ENCODE assay signal across 8 cellular contexts in genomic region chr10:101817542-101818118, GRCh38. TPM values are rescaled to one million over a fixed set of nuclear protein-coding genes. Genes with fewer than 3 reads are reported as not detected.
DNase-seq lines count a peak whose midpoint lies in the region; ATAC-seq and TF ChIP-seq lines count a peak whose summit lies in the region.

No MANE protein-coding gene starts in this region.

- POLR2A ChIA-PET in CD8-positive, alpha-beta T cell (lab: Charles Lee): interaction anchor here (0.7 to 6.8 kb wide), 17 partner anchors 9 to 1375 kb away, joined by 3 to 64 read pairs (median 4); partner anchors contain the start of genes ARMH3, NOLC1 and NPM3

- H3K18ac ChIP-seq in neuronal stem cell (ENCODE audit: low read length): peak overlapping the region; percentile 93

- no peak overlapping the region for H2BK15ac ChIP-seq in neuronal stem cell (ENCODE audit: low read length)

- H3K4me1 Mint-ChIP-seq in CD8-positive, alpha-beta T cell (ENCODE audit: low read depth): peaks cover 57% of the 10 kb centered on the region

- H3K4me3 Mint-ChIP-seq in CD8-positive, alpha-beta T cell: peak overlapping the region; percentile 98

- peak overlapping the region; percentile 50 for H3K23ac ChIP-seq in neuronal stem cell (ENCODE audit: low read depth, low read length, poor library complexity)

- no peak overlapping the region for H4K8ac ChIP-seq in neuronal stem cell (ENCODE audit: low read depth, low read length)

- H3K4me1 ChIP-seq in CD8-positive, alpha-beta T cell (ENCODE audit: insufficient read depth, low read length): peaks cover 38% of the 10 kb centered on the region
- peaks cover 2 to 10% of the 10 kb centered on the region in 2 donors for H3K4me1 ChIP-seq in neuronal stem cell (ENCODE audit: control insufficient read depth in 2 of 2, insufficient read depth in 1 of 2, low read depth in 1 of 2, low read length in 2 of 2)

- peak; percentile 3 for ATAC-seq in CD8-positive, alpha-beta T cell
- peak; percentile 12 for ATAC-seq in GM21515 (IDR thresholded peaks at IDR 0.05; ENCODE audit: unreplicated experiment)
- peak; percentile 2 to 18 for ATAC-seq in activated naive CD4-positive, alpha-beta T cell treated with anti-CD3 and anti-CD28 coated beads, Interleukin-2, amount 50 U/mL, for 72 hours

- peak overlapping the region; percentile 51 for H3K4me2 ChIP-seq in neuronal stem cell (ENCODE audit: insufficient read depth, low read length, poor library complexity, severe bottlenecking)

- DNase-seq in CD8-positive, alpha-beta T cell: peak in 4 of 7 experiments; percentile 25 to 53 (median 48)
- peak; percentile 48 to 52 for DNase-seq in NCI-H524 (lab: John Stamatoyannopoulos, UW)
- DNase-seq in activated naive CD4-positive, alpha-beta T cell treated with anti-CD3 and anti-CD28 coated beads, Interleukin-2, amount 50 U/mL, for 72 hours (ENCODE audit: low spot score in 2 of 2): peak; percentile 39 to 70
- peak; percentile 69 for DNase-seq in globus pallidus (ENCODE audit: low spot score)
- DNase-seq in neuronal stem cell (ENCODE audit: low spot score): no peak
- DNase-seq in NCI-H2196 (lab: John Stamatoyannopoulos, UW; ENCODE audit: unreplicated experiment): no peak
- DNase-seq in NCI-H2081 treated with DMSO at 0.1 percent for 48 hours (lab: John Stamatoyannopoulos, UW): no peak

- H3K36me3 ChIP-seq in CD8-positive, alpha-beta T cell (ENCODE audit: insufficient read depth, low read length): peaks cover 11% of the 10 kb centered on the region
- peaks cover under 1 to 25% of the 10 kb centered on the region in 2 donors for H3K36me3 ChIP-seq in neuronal stem cell (replicated peaks in 1 of 2; ENCODE audit: control insufficient read depth in 2 of 2, insufficient read depth in 2 of 2, low read length in 2 of 2)

- TF ChIP-seq CTCF in CD8-positive, alpha-beta T cell (IDR thresholded peaks at IDR 0.05): no peak

- peak overlapping the region; percentile 74 for H2AFZ ChIP-seq in neuronal stem cell (ENCODE audit: low read length)

- no peak overlapping the region for H2BK12ac ChIP-seq in neuronal stem cell (ENCODE audit: low read length)

- CTCF ChIA-PET in CD8-positive, alpha-beta T cell (lab: Charles Lee): interaction anchor here (1.0 to 3.1 kb wide), 9 partner anchors 10 to 37 kb away, joined by 4 to 29 read pairs (median 8); partner anchors contain the start of gene NPM3

- H3K9me3 ChIP-seq in CD8-positive, alpha-beta T cell (ENCODE audit: low read length): no peaks in the 10 kb centered on the region
- H3K9me3 ChIP-seq in neuronal stem cell (replicated peaks in 1 of 2; ENCODE audit: control insufficient read depth in 2 of 2, insufficient read depth in 1 of 2, low read depth in 1 of 2, low read length in 2 of 2): no peaks in the 10 kb centered on the region

- H3K14ac ChIP-seq in neuronal stem cell (ENCODE audit: low read length): no peak overlapping the region

- peak overlapping the region; percentile 94 for H2BK5ac ChIP-seq in neuronal stem cell (ENCODE audit: low read length)

- no peaks in the 10 kb centered on the region for H3K27me3 Mint-ChIP-seq in CD8-positive, alpha-beta T cell (ENCODE audit: low read depth)

- no peaks in the 10 kb centered on the region for H3K79me1 ChIP-seq in neuronal stem cell (ENCODE audit: low read depth, low read length)

- H4K91ac ChIP-seq in neuronal stem cell (ENCODE audit: low read depth, low read length, poor library complexity): no peak overlapping the region

- peak overlapping the region; percentile 95 for H3K9ac ChIP-seq in neuronal stem cell (ENCODE audit: low read depth, low read length, poor library complexity)

- peaks cover 43% of the 10 kb centered on the region for H3K36me3 Mint-ChIP-seq in CD8-positive, alpha-beta T cell
- peaks cover 26 to 32% of the 10 kb centered on the region in 2 donors for H3K36me3 Mint-ChIP-seq in activated naive CD4-positive, alpha-beta T cell treated with anti-CD3 and anti-CD28 coated beads, Interleukin-2, amount 50 U/mL, for 72 hours

- no CpG with 5 or more reads among the region's 41 CpGs for WGBS in neuronal stem cell (ENCODE audit: extremely low coverage in 2 of 2, insufficient read length in 2 of 2, insufficient replicate concordance in 1 of 2), 2 donors

- intact Hi-C loops in CD8-positive, alpha-beta T cell (cut with DNase I, micrococcal nuclease): loop anchor here (1.0 to 10.0 kb wide), 13 partner anchors 13 to 827 kb away; partner anchors contain the start of genes ARMH3 (in 2 of the 2), NPM3 (in 2 of the 2), TRIM8 (in 2 of the 2) and ACTR1A (in 1 of the 2)

- peak overlapping the region; percentile 82 for H3K4me3 ChIP-seq in CD8-positive, alpha-beta T cell (ENCODE audit: low read depth, low read length)
- H3K4me3 ChIP-seq in neuronal stem cell (ENCODE audit: low read length in 2 of 2): peak overlapping the region; percentile 86 to 99

- peak overlapping the region; percentile 89 for H2AK5ac ChIP-seq in neuronal stem cell (ENCODE audit: low read depth, low read length)

- H3K4ac ChIP-seq in neuronal stem cell (ENCODE audit: low read length): no peak overlapping the region

- H2BK120ac ChIP-seq in neuronal stem cell (ENCODE audit: low read depth, low read length): no peak overlapping the region

- H3K9me3 Mint-ChIP-seq in CD8-positive, alpha-beta T cell: no peaks in the 10 kb centered on the region
- H3K9me3 Mint-ChIP-seq in activated naive CD4-positive, alpha-beta T cell treated with anti-CD3 and anti-CD28 coated beads, Interleukin-2, amount 50 U/mL, for 72 hours: no peaks in the 10 kb centered on the region

- H3K27me3 ChIP-seq in CD8-positive, alpha-beta T cell (ENCODE audit: insufficient read depth, low read length): no peaks in the 10 kb centered on the region
- H3K27me3 ChIP-seq in neuronal stem cell (ENCODE audit: control insufficient read depth in 3 of 3, insufficient read depth in 3 of 3, low read depth in 1 of 3, low read length in 3 of 3): no peaks in the 10 kb centered on the region

- peak overlapping the region; percentile 97 for H3K27ac Mint-ChIP-seq in CD8-positive, alpha-beta T cell
- peak overlapping the region; percentile 96 to 97 for H3K27ac Mint-ChIP-seq in activated naive CD4-positive, alpha-beta T cell treated with anti-CD3 and anti-CD28 coated beads, Interleukin-2, amount 50 U/mL, for 72 hours

- peak overlapping the region; percentile 90 for H3K27ac ChIP-seq in CD8-positive, alpha-beta T cell (ENCODE audit: low read depth, low read length)
- H3K27ac ChIP-seq in neuronal stem cell (replicated peaks; ENCODE audit: low read length): peak overlapping the region; percentile 96

RNA-seq across cellular contexts. Expression of gene OGA, which starts 0.6 kb away (rescaled TPM):
- 100 to 1,000 TPM; 356 to 394 TPM for total RNA-seq in CD8-positive, alpha-beta T cell
- total RNA-seq in activated naive CD4-positive, alpha-beta T cell treated with anti-CD3 and anti-CD28 coated beads, Interleukin-2, amount 50 U/mL, for 72 hours: 100 to 1,000 TPM; 136 to 238 TPM
- polyA plus RNA-seq in neuronal stem cell (2013, experiment 1 of 2): 74.9 TPM
- 76.0 TPM for polyA plus RNA-seq in neuronal stem cell (2013, experiment 2 of 2)

RNA-seq across cellular contexts. Expression of gene KCNIP2, which starts 26.0 kb away (rescaled TPM):
- 1 to 10 TPM in 1 of 2 experiments, under 1 TPM in 1; 0.87 to 1.1 TPM for total RNA-seq in CD8-positive, alpha-beta T cell
- 1 to 10 TPM; 4.2 to 6.3 TPM for total RNA-seq in activated naive CD4-positive, alpha-beta T cell treated with anti-CD3 and anti-CD28 coated beads, Interleukin-2, amount 50 U/mL, for 72 hours
- polyA plus RNA-seq in neuronal stem cell (2013, experiment 1 of 2): 6.4 TPM
- 6.7 TPM for polyA plus RNA-seq in neuronal stem cell (2013, experiment 2 of 2)

RNA-seq across cellular contexts. Expression of gene NPM3, which starts 34.4 kb away (rescaled TPM):
- total RNA-seq in CD8-positive, alpha-beta T cell: 10 to 100 TPM; 21.1 to 25.1 TPM
- 100 to 1,000 TPM; 108 to 148 TPM for total RNA-seq in activated naive CD4-positive, alpha-beta T cell treated with anti-CD3 and anti-CD28 coated beads, Interleukin-2, amount 50 U/mL, for 72 hours
- polyA plus RNA-seq in neuronal stem cell (2013, experiment 1 of 2): 105 TPM
- polyA plus RNA-seq in neuronal stem cell (2013, experiment 2 of 2): 108 TPM

RNA-seq across cellular contexts. Expression of gene FGF8, which starts 41.7 kb away (rescaled TPM):
- not detected for total RNA-seq in CD8-positive, alpha-beta T cell
- total RNA-seq in activated naive CD4-positive, alpha-beta T cell treated with anti-CD3 and anti-CD28 coated beads, Interleukin-2, amount 50 U/mL, for 72 hours: not detected
- polyA plus RNA-seq in neuronal stem cell (2013, experiment 1 of 2): 91.9 TPM
- polyA plus RNA-seq in neuronal stem cell (2013, experiment 2 of 2): 86.1 TPM

Comparison
In these comparisons a context has a peak if more than half of its experiments do, and no peak if none do; other contexts are left out.
1. DNase-seq: peak in CD8-positive, alpha-beta T cell (4 of 7), NCI-H524 (2 of 2), activated naive CD4-positive, alpha-beta T cell treated with anti-CD3 and anti-CD28 coated beads, Interleukin-2, amount 50 U/mL, for 72 hours (2 of 2) and globus pallidus (single experiment); none in neuronal stem cell (single experiment), NCI-H2196 (single experiment) and NCI-H2081 treated with DMSO at 0.1 percent for 48 hours (single experiment).
2. RNA of gene NPM3, which starts 34.4 kb away (total RNA-seq): 108 to 148 TPM in activated naive CD4-positive, alpha-beta T cell treated with anti-CD3 and anti-CD28 coated beads, Interleukin-2, amount 50 U/mL, for 72 hours; 21.1 to 25.1 TPM in CD8-positive, alpha-beta T cell; every median in the first group is over 4 times any median in the second.
3. Peak in every context shown above with its lines, with median percentiles within 50 percentile points of each other: ATAC-seq.